Comparison of ENCODE assay signal across 1 cellular context in the genomic region with DNA sequence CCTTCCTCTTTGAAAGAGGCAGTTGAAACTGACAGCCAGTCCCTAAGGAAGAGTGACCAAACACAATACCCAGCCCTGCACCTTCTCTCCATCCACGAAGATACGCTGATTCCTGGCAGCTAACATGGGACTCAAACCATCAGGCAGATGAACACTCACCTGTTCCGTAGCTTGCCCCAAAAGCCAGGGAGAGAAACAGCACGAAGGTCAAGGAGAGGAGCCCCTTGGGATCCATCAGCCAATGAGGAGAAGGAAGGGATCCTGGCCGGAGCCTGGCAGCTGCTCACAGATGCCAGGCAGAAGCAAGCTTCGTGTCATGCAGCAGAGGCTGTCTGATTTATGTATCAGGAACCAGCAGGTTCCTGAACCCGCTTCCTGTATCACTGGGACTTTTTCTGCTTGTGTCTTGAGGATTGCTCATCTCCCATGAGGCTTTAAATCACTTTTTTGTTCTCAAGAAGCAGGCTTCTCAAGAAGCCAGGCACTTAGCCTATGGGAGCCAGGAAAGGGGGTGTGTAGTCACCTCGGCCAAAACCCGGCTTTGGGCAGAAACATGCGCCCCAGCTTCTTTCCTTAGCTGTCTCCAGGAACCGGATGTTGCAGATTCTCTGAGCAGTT.
TF ChIP-seq lines count a peak whose summit lies in the region.

A gene with protein sequence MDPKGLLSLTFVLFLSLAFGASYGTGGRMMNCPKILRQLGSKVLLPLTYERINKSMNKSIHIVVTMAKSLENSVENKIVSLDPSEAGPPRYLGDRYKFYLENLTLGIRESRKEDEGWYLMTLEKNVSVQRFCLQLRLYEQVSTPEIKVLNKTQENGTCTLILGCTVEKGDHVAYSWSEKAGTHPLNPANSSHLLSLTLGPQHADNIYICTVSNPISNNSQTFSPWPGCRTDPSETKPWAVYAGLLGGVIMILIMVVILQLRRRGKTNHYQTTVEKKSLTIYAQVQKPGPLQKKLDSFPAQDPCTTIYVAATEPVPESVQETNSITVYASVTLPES (minus strand): TSS at position 334 of the 618 bp plus-strand sequence. CDS start 99 bp downstream, at position 235.

TF ChIP-seq in GM12878, 131 proteins besides CTCF, POLR2A, EP300 and RAD21 (continued from another document and continues in another):
- TF ChIP-seq, protein P1, sequence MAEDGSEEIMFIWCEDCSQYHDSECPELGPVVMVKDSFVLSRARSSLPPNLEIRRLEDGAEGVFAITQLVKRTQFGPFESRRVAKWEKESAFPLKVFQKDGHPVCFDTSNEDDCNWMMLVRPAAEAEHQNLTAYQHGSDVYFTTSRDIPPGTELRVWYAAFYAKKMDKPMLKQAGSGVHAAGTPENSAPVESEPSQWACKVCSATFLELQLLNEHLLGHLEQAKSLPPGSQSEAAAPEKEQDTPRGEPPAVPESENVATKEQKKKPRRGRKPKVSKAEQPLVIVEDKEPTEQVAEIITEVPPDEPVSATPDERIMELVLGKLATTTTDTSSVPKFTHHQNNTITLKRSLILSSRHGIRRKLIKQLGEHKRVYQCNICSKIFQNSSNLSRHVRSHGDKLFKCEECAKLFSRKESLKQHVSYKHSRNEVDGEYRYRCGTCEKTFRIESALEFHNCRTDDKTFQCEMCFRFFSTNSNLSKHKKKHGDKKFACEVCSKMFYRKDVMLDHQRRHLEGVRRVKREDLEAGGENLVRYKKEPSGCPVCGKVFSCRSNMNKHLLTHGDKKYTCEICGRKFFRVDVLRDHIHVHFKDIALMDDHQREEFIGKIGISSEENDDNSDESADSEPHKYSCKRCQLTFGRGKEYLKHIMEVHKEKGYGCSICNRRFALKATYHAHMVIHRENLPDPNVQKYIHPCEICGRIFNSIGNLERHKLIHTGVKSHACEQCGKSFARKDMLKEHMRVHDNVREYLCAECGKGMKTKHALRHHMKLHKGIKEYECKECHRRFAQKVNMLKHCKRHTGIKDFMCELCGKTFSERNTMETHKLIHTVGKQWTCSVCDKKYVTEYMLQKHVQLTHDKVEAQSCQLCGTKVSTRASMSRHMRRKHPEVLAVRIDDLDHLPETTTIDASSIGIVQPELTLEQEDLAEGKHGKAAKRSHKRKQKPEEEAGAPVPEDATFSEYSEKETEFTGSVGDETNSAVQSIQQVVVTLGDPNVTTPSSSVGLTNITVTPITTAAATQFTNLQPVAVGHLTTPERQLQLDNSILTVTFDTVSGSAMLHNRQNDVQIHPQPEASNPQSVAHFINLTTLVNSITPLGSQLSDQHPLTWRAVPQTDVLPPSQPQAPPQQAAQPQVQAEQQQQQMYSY (CRISPR knock-in tag; IDR thresholded peaks at IDR 0.05) = no peak
- TF ChIP-seq BCL11A (IDR thresholded peaks at IDR 0.05; ENCODE audit: low read depth, low read length) = peak; percentile 24; the same call in 1 of the 2 replicates
- TF ChIP-seq KAT2A (conservative IDR thresholded peaks at IDR 0.05; ENCODE audit: control insufficient read depth, low read depth, low read length) = no peak
- TF ChIP-seq GABPA (IDR thresholded peaks at IDR 0.05; ENCODE audit: low read depth) = peak; percentile 42; the same call in 1 of the 2 replicates
- TF ChIP-seq NR2C2 (IDR thresholded peaks at IDR 0.05; ENCODE audit: borderline replicate concordance, control insufficient read depth, insufficient read length, low read depth) = no peak
- no peak for TF ChIP-seq PAX8 (IDR thresholded peaks at IDR 0.05)
- no peak for TF ChIP-seq STAT3 (IDR thresholded peaks at IDR 0.05; ENCODE audit: low read depth, low read length)
- 0 out of 2 replicates have a peak, but pooled peaks have one; percentile 36 for TF ChIP-seq ZNF217 (IDR thresholded peaks at IDR 0.05)
- TF ChIP-seq RUNX3 (IDR thresholded peaks at IDR 0.05; ENCODE audit: low read length) = peak; percentile 28; the same call in 1 of the 2 replicates
- TF ChIP-seq, protein P2, sequence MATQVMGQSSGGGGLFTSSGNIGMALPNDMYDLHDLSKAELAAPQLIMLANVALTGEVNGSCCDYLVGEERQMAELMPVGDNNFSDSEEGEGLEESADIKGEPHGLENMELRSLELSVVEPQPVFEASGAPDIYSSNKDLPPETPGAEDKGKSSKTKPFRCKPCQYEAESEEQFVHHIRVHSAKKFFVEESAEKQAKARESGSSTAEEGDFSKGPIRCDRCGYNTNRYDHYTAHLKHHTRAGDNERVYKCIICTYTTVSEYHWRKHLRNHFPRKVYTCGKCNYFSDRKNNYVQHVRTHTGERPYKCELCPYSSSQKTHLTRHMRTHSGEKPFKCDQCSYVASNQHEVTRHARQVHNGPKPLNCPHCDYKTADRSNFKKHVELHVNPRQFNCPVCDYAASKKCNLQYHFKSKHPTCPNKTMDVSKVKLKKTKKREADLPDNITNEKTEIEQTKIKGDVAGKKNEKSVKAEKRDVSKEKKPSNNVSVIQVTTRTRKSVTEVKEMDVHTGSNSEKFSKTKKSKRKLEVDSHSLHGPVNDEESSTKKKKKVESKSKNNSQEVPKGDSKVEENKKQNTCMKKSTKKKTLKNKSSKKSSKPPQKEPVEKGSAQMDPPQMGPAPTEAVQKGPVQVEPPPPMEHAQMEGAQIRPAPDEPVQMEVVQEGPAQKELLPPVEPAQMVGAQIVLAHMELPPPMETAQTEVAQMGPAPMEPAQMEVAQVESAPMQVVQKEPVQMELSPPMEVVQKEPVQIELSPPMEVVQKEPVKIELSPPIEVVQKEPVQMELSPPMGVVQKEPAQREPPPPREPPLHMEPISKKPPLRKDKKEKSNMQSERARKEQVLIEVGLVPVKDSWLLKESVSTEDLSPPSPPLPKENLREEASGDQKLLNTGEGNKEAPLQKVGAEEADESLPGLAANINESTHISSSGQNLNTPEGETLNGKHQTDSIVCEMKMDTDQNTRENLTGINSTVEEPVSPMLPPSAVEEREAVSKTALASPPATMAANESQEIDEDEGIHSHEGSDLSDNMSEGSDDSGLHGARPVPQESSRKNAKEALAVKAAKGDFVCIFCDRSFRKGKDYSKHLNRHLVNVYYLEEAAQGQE (IDR thresholded peaks at IDR 0.05; ENCODE audit: low read depth, low read length) = no peak
- TF ChIP-seq NBN (IDR thresholded peaks at IDR 0.05) = no peak; the same call in 1 of the 2 replicates
- TF ChIP-seq, protein P3, sequence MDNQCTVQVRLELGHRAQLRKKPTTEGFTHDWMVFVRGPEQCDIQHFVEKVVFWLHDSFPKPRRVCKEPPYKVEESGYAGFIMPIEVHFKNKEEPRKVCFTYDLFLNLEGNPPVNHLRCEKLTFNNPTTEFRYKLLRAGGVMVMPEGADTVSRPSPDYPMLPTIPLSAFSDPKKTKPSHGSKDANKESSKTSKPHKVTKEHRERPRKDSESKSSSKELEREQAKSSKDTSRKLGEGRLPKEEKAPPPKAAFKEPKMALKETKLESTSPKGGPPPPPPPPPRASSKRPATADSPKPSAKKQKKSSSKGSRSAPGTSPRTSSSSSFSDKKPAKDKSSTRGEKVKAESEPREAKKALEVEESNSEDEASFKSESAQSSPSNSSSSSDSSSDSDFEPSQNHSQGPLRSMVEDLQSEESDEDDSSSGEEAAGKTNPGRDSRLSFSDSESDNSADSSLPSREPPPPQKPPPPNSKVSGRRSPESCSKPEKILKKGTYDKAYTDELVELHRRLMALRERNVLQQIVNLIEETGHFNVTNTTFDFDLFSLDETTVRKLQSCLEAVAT (IDR thresholded peaks at IDR 0.05) = peak; percentile 98
- TF ChIP-seq, protein P4, sequence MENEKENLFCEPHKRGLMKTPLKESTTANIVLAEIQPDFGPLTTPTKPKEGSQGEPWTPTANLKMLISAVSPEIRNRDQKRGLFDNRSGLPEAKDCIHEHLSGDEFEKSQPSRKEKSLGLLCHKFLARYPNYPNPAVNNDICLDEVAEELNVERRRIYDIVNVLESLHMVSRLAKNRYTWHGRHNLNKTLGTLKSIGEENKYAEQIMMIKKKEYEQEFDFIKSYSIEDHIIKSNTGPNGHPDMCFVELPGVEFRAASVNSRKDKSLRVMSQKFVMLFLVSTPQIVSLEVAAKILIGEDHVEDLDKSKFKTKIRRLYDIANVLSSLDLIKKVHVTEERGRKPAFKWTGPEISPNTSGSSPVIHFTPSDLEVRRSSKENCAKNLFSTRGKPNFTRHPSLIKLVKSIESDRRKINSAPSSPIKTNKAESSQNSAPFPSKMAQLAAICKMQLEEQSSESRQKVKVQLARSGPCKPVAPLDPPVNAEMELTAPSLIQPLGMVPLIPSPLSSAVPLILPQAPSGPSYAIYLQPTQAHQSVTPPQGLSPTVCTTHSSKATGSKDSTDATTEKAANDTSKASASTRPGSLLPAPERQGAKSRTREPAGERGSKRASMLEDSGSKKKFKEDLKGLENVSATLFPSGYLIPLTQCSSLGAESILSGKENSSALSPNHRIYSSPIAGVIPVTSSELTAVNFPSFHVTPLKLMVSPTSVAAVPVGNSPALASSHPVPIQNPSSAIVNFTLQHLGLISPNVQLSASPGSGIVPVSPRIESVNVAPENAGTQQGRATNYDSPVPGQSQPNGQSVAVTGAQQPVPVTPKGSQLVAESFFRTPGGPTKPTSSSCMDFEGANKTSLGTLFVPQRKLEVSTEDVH (IDR thresholded peaks at IDR 0.05; ENCODE audit: low read depth, partially characterized antibody) = no peak
- TF ChIP-seq, protein P5, sequence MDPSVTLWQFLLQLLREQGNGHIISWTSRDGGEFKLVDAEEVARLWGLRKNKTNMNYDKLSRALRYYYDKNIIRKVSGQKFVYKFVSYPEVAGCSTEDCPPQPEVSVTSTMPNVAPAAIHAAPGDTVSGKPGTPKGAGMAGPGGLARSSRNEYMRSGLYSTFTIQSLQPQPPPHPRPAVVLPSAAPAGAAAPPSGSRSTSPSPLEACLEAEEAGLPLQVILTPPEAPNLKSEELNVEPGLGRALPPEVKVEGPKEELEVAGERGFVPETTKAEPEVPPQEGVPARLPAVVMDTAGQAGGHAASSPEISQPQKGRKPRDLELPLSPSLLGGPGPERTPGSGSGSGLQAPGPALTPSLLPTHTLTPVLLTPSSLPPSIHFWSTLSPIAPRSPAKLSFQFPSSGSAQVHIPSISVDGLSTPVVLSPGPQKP (IDR thresholded peaks at IDR 0.05; ENCODE audit: low read depth, low read length) = no peak
- no peak for TF ChIP-seq EZH2 (IDR thresholded peaks at IDR 0.05; ENCODE audit: borderline replicate concordance, control insufficient read depth, low read depth, low read length)
- peak; percentile 100 for TF ChIP-seq GATAD2B (conservative IDR thresholded peaks at IDR 0.05; ENCODE audit: low read depth)
- TF ChIP-seq, protein P6, sequence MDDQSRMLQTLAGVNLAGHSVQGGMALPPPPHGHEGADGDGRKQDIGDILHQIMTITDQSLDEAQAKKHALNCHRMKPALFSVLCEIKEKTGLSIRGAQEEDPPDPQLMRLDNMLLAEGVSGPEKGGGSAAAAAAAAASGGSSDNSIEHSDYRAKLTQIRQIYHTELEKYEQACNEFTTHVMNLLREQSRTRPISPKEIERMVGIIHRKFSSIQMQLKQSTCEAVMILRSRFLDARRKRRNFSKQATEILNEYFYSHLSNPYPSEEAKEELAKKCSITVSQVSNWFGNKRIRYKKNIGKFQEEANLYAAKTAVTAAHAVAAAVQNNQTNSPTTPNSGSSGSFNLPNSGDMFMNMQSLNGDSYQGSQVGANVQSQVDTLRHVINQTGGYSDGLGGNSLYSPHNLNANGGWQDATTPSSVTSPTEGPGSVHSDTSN (IDR thresholded peaks at IDR 0.05; ENCODE audit: insufficient replicate concordance, low read depth, low read length) = peak; percentile 59
- no peak for TF ChIP-seq BHLHE40 (IDR thresholded peaks at IDR 0.05; ENCODE audit: borderline replicate concordance in 1 of 2, low read depth in 2 of 2, low read length in 1 of 2)
- no peak for TF ChIP-seq BMI1 (IDR thresholded peaks at IDR 0.05; ENCODE audit: borderline replicate concordance)
- TF ChIP-seq, protein P7, sequence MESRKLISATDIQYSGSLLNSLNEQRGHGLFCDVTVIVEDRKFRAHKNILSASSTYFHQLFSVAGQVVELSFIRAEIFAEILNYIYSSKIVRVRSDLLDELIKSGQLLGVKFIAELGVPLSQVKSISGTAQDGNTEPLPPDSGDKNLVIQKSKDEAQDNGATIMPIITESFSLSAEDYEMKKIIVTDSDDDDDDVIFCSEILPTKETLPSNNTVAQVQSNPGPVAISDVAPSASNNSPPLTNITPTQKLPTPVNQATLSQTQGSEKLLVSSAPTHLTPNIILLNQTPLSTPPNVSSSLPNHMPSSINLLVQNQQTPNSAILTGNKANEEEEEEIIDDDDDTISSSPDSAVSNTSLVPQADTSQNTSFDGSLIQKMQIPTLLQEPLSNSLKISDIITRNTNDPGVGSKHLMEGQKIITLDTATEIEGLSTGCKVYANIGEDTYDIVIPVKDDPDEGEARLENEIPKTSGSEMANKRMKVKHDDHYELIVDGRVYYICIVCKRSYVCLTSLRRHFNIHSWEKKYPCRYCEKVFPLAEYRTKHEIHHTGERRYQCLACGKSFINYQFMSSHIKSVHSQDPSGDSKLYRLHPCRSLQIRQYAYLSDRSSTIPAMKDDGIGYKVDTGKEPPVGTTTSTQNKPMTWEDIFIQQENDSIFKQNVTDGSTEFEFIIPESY (IDR thresholded peaks at IDR 0.05) = no peak
- peak; percentile 83 for TF ChIP-seq TAF1 (IDR thresholded peaks at IDR 0.05; ENCODE audit: borderline replicate concordance, low read depth, low read length)
- TF ChIP-seq, protein P8, sequence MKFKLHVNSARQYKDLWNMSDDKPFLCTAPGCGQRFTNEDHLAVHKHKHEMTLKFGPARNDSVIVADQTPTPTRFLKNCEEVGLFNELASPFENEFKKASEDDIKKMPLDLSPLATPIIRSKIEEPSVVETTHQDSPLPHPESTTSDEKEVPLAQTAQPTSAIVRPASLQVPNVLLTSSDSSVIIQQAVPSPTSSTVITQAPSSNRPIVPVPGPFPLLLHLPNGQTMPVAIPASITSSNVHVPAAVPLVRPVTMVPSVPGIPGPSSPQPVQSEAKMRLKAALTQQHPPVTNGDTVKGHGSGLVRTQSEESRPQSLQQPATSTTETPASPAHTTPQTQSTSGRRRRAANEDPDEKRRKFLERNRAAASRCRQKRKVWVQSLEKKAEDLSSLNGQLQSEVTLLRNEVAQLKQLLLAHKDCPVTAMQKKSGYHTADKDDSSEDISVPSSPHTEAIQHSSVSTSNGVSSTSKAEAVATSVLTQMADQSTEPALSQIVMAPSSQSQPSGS (IDR thresholded peaks at IDR 0.05; ENCODE audit: low read length) = peak; percentile 90
- TF ChIP-seq RELA (IDR thresholded peaks at IDR 0.05; ENCODE audit: borderline replicate concordance, partially characterized antibody) = peak; percentile 64
- TF ChIP-seq BACH1 (IDR thresholded peaks at IDR 0.05; ENCODE audit: borderline replicate concordance) = no peak; the same call in 1 of the 2 replicates
- TF ChIP-seq EGR1 (IDR thresholded peaks at IDR 0.05; ENCODE audit: borderline replicate concordance in 1 of 2, low read depth in 2 of 2, low read length in 2 of 2) = peak in 1 of 2 experiments; percentile 13; a peak in 1 of 3 replicates
- no peak for TF ChIP-seq RFX5 (IDR thresholded peaks at IDR 0.05; ENCODE audit: low read depth, low read length)
- peak; percentile 14; the same call in 1 of the 2 replicates for TF ChIP-seq CREM (IDR thresholded peaks at IDR 0.05; ENCODE audit: low read depth)
- no peak; the same call in 1 of the 2 replicates for TF ChIP-seq CHD1 (IDR thresholded peaks at IDR 0.05; ENCODE audit: low read depth, low read length)
- 0 out of 2 replicates have a peak, but pooled peaks have one; percentile 21 for TF ChIP-seq MEF2A (IDR thresholded peaks at IDR 0.05; ENCODE audit: insufficient read depth, low read depth, low read length)
- peak; percentile 88; the same call in 1 of the 2 replicates for TF ChIP-seq RB1 (IDR thresholded peaks at IDR 0.05; ENCODE audit: borderline replicate concordance)
- TF ChIP-seq CHD2 (IDR thresholded peaks at IDR 0.05; ENCODE audit: borderline replicate concordance, low read depth, low read length) = peak; percentile 41
- no peak for TF ChIP-seq ZNF207 (IDR thresholded peaks at IDR 0.05; ENCODE audit: borderline replicate concordance)
- peak; percentile 80; the same call in 1 of the 2 replicates for TF ChIP-seq IKZF1 (conservative IDR thresholded peaks at IDR 0.05)
- TF ChIP-seq CHD4 (IDR thresholded peaks at IDR 0.05) = no peak
- no peak for TF ChIP-seq RCOR1 (conservative IDR thresholded peaks at IDR 0.05; ENCODE audit: low read depth, low read length)
- no peak for TF ChIP-seq SIX5 (IDR thresholded peaks at IDR 0.05; ENCODE audit: low read depth, low read length, severe bottlenecking)
- no peak for TF ChIP-seq MTA3 (IDR thresholded peaks at IDR 0.05; ENCODE audit: borderline replicate concordance, low read length)
- TF ChIP-seq STAT1 (conservative IDR thresholded peaks at IDR 0.05) = no peak
